8 cellular contexts compared by ENCODE assay signal in the genomic region with DNA sequence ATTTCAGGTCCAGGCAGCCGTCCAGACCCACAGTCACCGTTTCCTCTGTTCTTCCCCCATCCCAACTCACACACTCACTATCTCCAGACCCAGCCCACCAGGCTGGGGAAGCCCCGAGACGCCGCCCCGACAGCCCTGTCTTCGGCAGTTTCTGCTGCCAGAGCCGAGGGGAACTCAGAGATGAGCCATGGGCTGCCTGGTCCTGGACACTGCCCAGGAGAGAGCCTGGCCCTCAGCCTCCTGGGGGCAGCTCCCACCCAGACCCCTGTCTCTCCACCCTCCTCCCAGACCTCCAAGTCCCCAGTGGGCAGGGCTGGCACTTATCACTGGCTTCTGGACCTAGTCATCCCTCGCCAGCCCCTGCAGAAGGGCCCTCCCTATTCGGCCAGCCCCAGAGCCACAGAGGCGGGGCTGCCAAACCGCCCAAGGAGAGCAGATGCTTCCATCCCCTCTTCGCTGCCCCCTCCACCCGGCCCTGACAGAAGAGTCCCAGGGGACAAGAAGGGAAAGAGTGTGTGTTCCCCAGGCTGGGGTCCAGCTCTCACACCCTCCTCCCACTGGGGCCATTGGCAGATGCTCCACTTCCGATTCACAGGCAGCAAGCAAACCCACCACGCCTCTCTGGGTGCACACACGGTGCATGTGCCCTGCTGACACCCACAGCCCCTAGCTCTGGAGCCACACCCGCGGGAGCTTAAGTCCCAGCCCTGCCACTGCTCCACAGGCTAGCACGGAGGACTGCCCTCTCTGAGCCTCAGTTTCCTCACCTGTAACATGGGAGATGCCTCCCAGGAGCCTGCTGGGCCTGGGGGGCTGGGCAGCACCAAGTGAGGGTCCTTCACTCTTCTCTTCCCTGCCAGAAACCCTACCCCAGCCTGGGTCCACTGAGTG.
DNase-seq lines count a peak whose midpoint lies in the region; ATAC-seq, FAIRE-seq and TF ChIP-seq lines count a peak whose summit lies in the region.
"Not testable (repeated sequence)": the region's sequence is repeated elsewhere in the genome, so short reads cannot be mapped to it uniquely, and the experiment has no call there.

No MANE protein-coding gene starts in this region.

- not testable (repeated sequence) for H3K9me3 ChIP-seq in keratinocyte (ENCODE audit: control insufficient read depth, low read depth, low read length)

- peak overlapping the region; percentile 92 for H3K27ac Mint-ChIP-seq in chondrocyte (ENCODE audit: unreplicated experiment)

- peak; percentile 36 for DNase-seq in AG10803 (ENCODE audit: low read depth)
- DNase-seq in NAMALWA (ENCODE audit: low spot score) = peak; percentile 83
- peak; percentile 43 for DNase-seq in SK-N-DZ (ENCODE audit: low spot score)
- DNase-seq in chondrocyte (ENCODE audit: low spot score) = peak; percentile 85
- DNase-seq in keratinocyte (ENCODE audit: low read depth, low spot score) = not testable (repeated sequence)
- DNase-seq in retina = peak; percentile 53

- H3K4me1 Mint-ChIP-seq in chondrocyte (ENCODE audit: low read depth) = peaks cover 65% of the 10 kb centered on the region

- H3K9ac ChIP-seq in keratinocyte (ENCODE audit: control insufficient read depth, extremely low read depth, insufficient read depth, low read length) = not testable (repeated sequence)

- H3K9me1 ChIP-seq in keratinocyte (ENCODE audit: control insufficient read depth, extremely low read depth, insufficient read depth, low read length) = not testable (repeated sequence)

- not testable (repeated sequence) for H3K4me2 ChIP-seq in keratinocyte (ENCODE audit: control insufficient read depth, extremely low read depth, insufficient read depth, low read depth, low read length)

- FAIRE-seq in keratinocyte (lab: Jason Lieb, UNC) = peak; percentile 76

- H3K27me3 Mint-ChIP-seq in chondrocyte (ENCODE audit: low read depth) = not testable (repeated sequence)

- H3K4me3 Mint-ChIP-seq in chondrocyte (ENCODE audit: unreplicated experiment) = peak overlapping the region; percentile 25

- dilution Hi-C loops in keratinocyte (cut with MboI; ENCODE audit: extremely low pct_ligation_motif_present, low sequenced_read_pairs) = not testable (repeated sequence)

- ATAC-seq in GM18868 (IDR thresholded peaks at IDR 0.05; ENCODE audit: unreplicated experiment) (peak; percentile 54), HG02763 (IDR thresholded peaks at IDR 0.05; ENCODE audit: unreplicated experiment) (peak; percentile 63)

- H3K36me3 ChIP-seq in keratinocyte (ENCODE audit: control insufficient read depth in 2 of 2, extremely low read depth in 1 of 2, insufficient read depth in 2 of 2, low read length in 2 of 2) = not testable (repeated sequence)

- H3K4me1 ChIP-seq in keratinocyte (ENCODE audit: control insufficient read depth, extremely low read depth, insufficient read depth, low read length) = not testable (repeated sequence)

- not testable (repeated sequence) for H4K20me1 ChIP-seq in keratinocyte (ENCODE audit: control insufficient read depth, extremely low read depth, insufficient read depth, low read length)

- TF ChIP-seq CTCF in AG10803 (conservative IDR thresholded peaks at IDR 0.05; ENCODE audit: low read length); chondrocyte (IDR thresholded peaks at IDR 0.05); keratinocyte (optimal IDR thresholded peaks at IDR 0.05 in 1 of 3, IDR thresholded peaks at IDR 0.05 in 1 of 3, conservative IDR thresholded peaks at IDR 0.05 in 1 of 3; ENCODE audit: extremely low read depth in 1 of 3, insufficient read depth in 2 of 3, low read length in 3 of 3): not testable (repeated sequence)

- not testable (repeated sequence) for H2AFZ ChIP-seq in keratinocyte (ENCODE audit: control insufficient read depth, low read length)

- H3K9me3 Mint-ChIP-seq in chondrocyte (ENCODE audit: low read depth) = not testable (repeated sequence)

- H3K27ac ChIP-seq in keratinocyte (ENCODE audit: control insufficient read depth, insufficient read depth, low read length) = not testable (repeated sequence)

- not testable (repeated sequence) for H3K27me3 ChIP-seq in keratinocyte (ENCODE audit: control insufficient read depth, extremely low read depth, insufficient read depth, low read length)

- not testable (repeated sequence) for H3K4me3 ChIP-seq in AG10803 (ENCODE audit: low read length); keratinocyte (ENCODE audit: control insufficient read depth in 2 of 3, extremely low read depth in 1 of 3, insufficient read depth in 2 of 3, low read depth in 1 of 3, low read length in 3 of 3)

- not testable (repeated sequence) for H3K79me2 ChIP-seq in keratinocyte (ENCODE audit: control insufficient read depth, insufficient read depth, low read length)

- H3K36me3 Mint-ChIP-seq in chondrocyte (ENCODE audit: low read depth) = not testable (repeated sequence)
